9 cellular contexts compared by ENCODE assay signal in the genomic region with DNA sequence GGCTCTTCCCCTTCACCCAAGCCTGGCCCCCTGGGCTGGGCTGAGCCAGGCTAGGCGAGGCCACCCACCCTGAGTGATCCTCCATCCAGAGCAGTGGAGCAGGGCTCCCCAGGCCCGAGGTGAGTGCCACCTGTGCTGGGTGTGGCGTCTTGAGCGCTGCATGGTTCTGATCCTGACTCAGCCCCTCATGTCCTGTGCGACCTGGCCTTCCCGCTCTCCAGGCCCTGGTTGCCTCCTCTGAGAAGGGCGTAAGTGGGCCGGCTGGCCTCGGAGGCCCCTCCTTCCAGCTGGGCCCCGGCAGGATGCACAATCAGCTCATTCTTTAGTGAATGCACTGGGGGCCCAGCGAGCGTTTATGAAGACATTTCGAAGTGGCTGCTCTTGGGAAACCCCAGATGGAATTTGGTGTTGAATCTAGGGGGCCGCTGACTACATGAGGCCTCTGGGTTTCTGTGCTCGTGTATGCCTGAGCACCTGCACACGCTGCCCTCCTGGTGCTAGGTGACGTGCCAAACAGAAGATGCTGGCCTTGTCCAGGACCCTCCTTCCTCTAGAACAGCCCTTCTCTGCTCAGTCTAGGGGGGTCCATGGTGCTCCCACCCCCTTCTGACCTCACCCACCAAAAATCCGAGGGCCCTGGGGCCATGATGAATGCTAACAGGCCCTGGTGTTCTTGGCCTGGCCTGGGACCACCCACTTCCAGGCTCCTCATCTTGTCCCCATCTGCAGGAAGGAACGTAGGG. TPM values are rescaled to one million over a fixed set of nuclear protein-coding genes. Genes with fewer than 3 reads are reported as not detected.
DNase-seq lines count a peak whose midpoint lies in the region; ATAC-seq and TF ChIP-seq lines count a peak whose summit lies in the region.
"Had no signal": no experiment of that assay in that cellular context is flagged by ENCODE, and none has a peak within 500 bp of the region (broad histone marks: within the 10 kb centered on the region; RNA-seq: fewer than 3 reads in every experiment).

No MANE protein-coding gene starts in this region.

- no peaks in the 10 kb centered on the region for H3K9me3 ChIP-seq in NT2/D1 (ENCODE audit: insufficient read depth, low read length)
- no peaks in the 10 kb centered on the region for H3K9me3 ChIP-seq in BE2C

- H3K4me3 ChIP-seq in NT2/D1 (ENCODE audit: insufficient read length, low read depth), result no peak overlapping the region
- no peak overlapping the region for H3K4me3 ChIP-seq in BE2C (ENCODE audit: low read depth, low read length)

- ATAC-seq in natural killer cell, result peak in 2 of 3 donors; percentile 5 to 9

- DNase-seq in AG08396 (ENCODE audit: low spot score) (peak; percentile 35), NT2/D1 (ENCODE audit: low read depth, low spot score) (no peak), fibroblast of gingiva (ENCODE audit: low read depth) (peak; percentile 76), natural killer cell (no peak), DMS 273 treated with DMSO at 0.1 percent for 48 hours (lab: John Stamatoyannopoulos, UW) (no peak), HT-29 (ENCODE audit: low spot score) (no peak), BE2C (no peak), COLO668 (lab: John Stamatoyannopoulos, UW; ENCODE audit: unreplicated experiment) (no peak)

- H3K36me3 Mint-ChIP-seq in natural killer cell, result no peaks in the 10 kb centered on the region

- intact Hi-C loops in natural killer cell (cut with micrococcal nuclease), result no loop called here

- H3K27me3 ChIP-seq in NT2/D1 (ENCODE audit: insufficient read depth, insufficient read length) (no peaks in the 10 kb centered on the region), BE2C (peaks cover 4% of the 10 kb centered on the region; the same call in 1 of the 2 replicates)

- peaks cover 22 to 28% of the 10 kb centered on the region in 2 donors for H3K27me3 Mint-ChIP-seq in natural killer cell (ENCODE audit: low read depth in 2 of 2)

- no peak overlapping the region for H3K4me3 Mint-ChIP-seq in natural killer cell

- peak; percentile 29 for TF ChIP-seq CTCF in natural killer cell (IDR thresholded peaks at IDR 0.05)
- TF ChIP-seq CTCF in BE2C (IDR thresholded peaks at IDR 0.05; ENCODE audit: low read depth, low read length), result no peak

- peaks cover 7 to 9% of the 10 kb centered on the region in 2 donors for H3K4me1 Mint-ChIP-seq in natural killer cell

- H3K9me3 Mint-ChIP-seq in natural killer cell, result no peaks in the 10 kb centered on the region

- H3K36me3 ChIP-seq in NT2/D1 (ENCODE audit: insufficient read depth, insufficient read length, low read length), result peaks cover 7% of the 10 kb centered on the region
- no peaks in the 10 kb centered on the region for H3K36me3 ChIP-seq in BE2C

- peak overlapping the region; percentile 46 for H3K9ac ChIP-seq in NT2/D1 (ENCODE audit: insufficient read length, low read depth)

- H3K4me1 ChIP-seq in NT2/D1 (ENCODE audit: insufficient read depth, insufficient read length) (peaks cover 42% of the 10 kb centered on the region), BE2C (peaks cover 7% of the 10 kb centered on the region)

- H3K27ac Mint-ChIP-seq in natural killer cell, result no peak overlapping the region

RNA-seq across cellular contexts. Expression of a gene that starts 3.7 kb away (rescaled TPM):
- total RNA-seq in natural killer cell, result not detected
- 5.9 and 17.8 TPM in 2 replicates for total RNA-seq in HT-29 (2014; rRNA removed; shearing (Covaris generic))
- polyA plus RNA-seq in BE2C (2012; ENCODE audit: insufficient read depth, insufficient read length, low read depth), result not detected
- total RNA-seq: lung microvascular endothelial cell had no signal

Comparison
In these comparisons a context has a peak if more than half of its experiments do, and no peak if none do; other contexts are left out.
1. DNase-seq: peak in AG08396 (single experiment) and fibroblast of gingiva (single experiment); none in NT2/D1 (single experiment), natural killer cell (single experiment), DMS 273 treated with DMSO at 0.1 percent for 48 hours (single experiment), HT-29 (single experiment), BE2C (single experiment) and COLO668 (single experiment).